8 cellular contexts compared by ENCODE assay signal in the genomic region with DNA sequence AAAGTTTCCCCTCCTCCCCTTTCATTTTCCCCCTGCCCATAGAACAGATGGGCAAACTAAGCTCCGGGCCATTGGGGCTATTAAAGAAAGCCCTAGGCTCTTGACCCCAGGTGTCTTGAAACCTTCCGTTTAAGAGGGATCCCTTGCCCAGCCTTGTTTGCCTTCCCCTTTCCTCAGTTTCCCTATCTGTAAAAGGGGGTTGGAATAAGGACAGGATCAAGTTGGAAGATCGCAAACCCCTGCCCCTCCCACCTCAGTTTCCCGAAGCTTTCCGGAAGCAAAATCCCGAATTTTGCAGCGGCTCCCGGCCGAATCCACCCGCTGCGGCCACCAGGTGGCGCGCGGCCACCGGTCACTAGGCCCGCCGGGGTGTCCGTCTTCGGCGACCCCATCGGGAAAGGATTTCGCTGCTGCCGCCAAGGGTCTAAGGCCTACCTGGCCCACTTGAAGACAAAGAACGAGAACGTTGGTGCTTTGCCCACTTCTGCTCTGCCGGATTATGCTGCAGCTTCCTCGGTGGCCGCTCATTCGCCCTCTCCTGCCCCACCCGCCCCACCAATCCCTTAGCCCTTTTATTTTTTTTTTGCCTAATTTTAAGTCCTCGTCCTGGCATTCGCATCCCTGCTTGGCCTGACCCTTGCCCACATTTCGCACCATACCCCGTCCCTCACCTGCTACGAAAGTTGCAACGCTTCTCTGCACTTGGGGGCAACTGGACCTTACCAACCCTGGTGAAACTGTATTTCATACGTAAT. TPM values are rescaled to one million over a fixed set of nuclear protein-coding genes. Genes with fewer than 3 reads are reported as not detected.
A peak's percentile ranks its signal among the peaks of the same experiment; 100 is the strongest.
DNase-seq lines count a peak whose midpoint lies in the region; ATAC-seq, FAIRE-seq and TF ChIP-seq lines count a peak whose summit lies in the region.

No MANE protein-coding gene starts in this region.

- intact Hi-C loops in endothelial cell of umbilical vein (cut with micrococcal nuclease): loop anchor here (1.0 to 5.0 kb wide), 2 partner anchors 113 to 470 kb away; partner anchors contain the start of gene HSPA5

- POLR2A ChIA-PET in endothelial cell of umbilical vein (lab: Charles Lee): interaction anchor here (0.9 to 1.1 kb wide), 2 partner anchors 80 to 82 kb away, joined by 3 to 4 read pairs; partner anchors contain the start of gene WDR38

- H3K27ac ChIP-seq in endothelial cell of umbilical vein (ENCODE audit: insufficient read depth, low read depth, low read length) (peak overlapping the region; percentile 69), mesenchymal stem cell (ENCODE audit: low read length, poor library complexity, severe bottlenecking) (no peak overlapping the region)

- H3K36me3 ChIP-seq in endothelial cell of umbilical vein (ENCODE audit: control insufficient read depth in 2 of 2, extremely low read depth in 1 of 2, insufficient read depth in 2 of 2, low read length in 2 of 2): no peaks in the 10 kb centered on the region
- no peaks in the 10 kb centered on the region for H3K36me3 ChIP-seq in mesenchymal stem cell (ENCODE audit: control insufficient read depth in 1 of 2, insufficient read depth in 2 of 2, low read depth in 1 of 2, low read length in 2 of 2)

- dilution Hi-C loops in endothelial cell of umbilical vein (cut with MboI; ENCODE audit: extremely low pct_ligation_motif_present, low sequenced_read_pairs): no loop called here

- H3K27ac Mint-ChIP-seq in stimulated activated naive CD8-positive, alpha-beta T cell treated with anti-CD3 and anti-CD28 coated beads, Interleukin-15, amount 100 ng/mL, for 72 hours: peak overlapping the region in 1 of 2 donors; percentile 29

- no peak overlapping the region for H3K14ac ChIP-seq in mesenchymal stem cell (ENCODE audit: low read length in 2 of 2)

- no peak overlapping the region for H2BK15ac ChIP-seq in mesenchymal stem cell (ENCODE audit: low read depth, poor library complexity, severe bottlenecking)

- H4K8ac ChIP-seq in mesenchymal stem cell (ENCODE audit: low read length): no peak overlapping the region

- H3K9me1 ChIP-seq in endothelial cell of umbilical vein (replicated peaks; ENCODE audit: control insufficient read depth, extremely low read depth, insufficient read depth, low read length): no peaks in the 10 kb centered on the region

- H3K27me3 ChIP-seq in endothelial cell of umbilical vein (ENCODE audit: control insufficient read depth in 2 of 2, insufficient read depth in 2 of 2, low read length in 2 of 2): peaks cover 34 to 35% of the 10 kb centered on the region in 2 experiments
- peaks cover 16 to 34% of the 10 kb centered on the region in 2 experiments for H3K27me3 ChIP-seq in mesenchymal stem cell (ENCODE audit: control insufficient read depth in 1 of 2, insufficient read depth in 1 of 2, low read length in 2 of 2)

- H3K4me1 Mint-ChIP-seq in stimulated activated naive CD8-positive, alpha-beta T cell treated with anti-CD3 and anti-CD28 coated beads, Interleukin-15, amount 100 ng/mL, for 72 hours: peaks cover 64% of the 10 kb centered on the region

- peaks cover 85% of the 10 kb centered on the region for H3K27me3 Mint-ChIP-seq in stimulated activated naive CD8-positive, alpha-beta T cell treated with anti-CD3 and anti-CD28 coated beads, Interleukin-15, amount 100 ng/mL, for 72 hours

- H3K23ac ChIP-seq in mesenchymal stem cell (ENCODE audit: low read length in 2 of 2): no peak overlapping the region

- no TSS peak for BruUV-seq in endothelial cell of umbilical vein (replicated peaks; lab: Mats Ljungman, UMichigan)

- FAIRE-seq in endothelial cell of umbilical vein (lab: Jason Lieb, UNC): no peak

- no peak overlapping the region for H4K91ac ChIP-seq in mesenchymal stem cell (ENCODE audit: low read length)

- H3K4me3 Mint-ChIP-seq in stimulated activated naive CD8-positive, alpha-beta T cell treated with anti-CD3 and anti-CD28 coated beads, Interleukin-15, amount 100 ng/mL, for 72 hours: peak overlapping the region; percentile 84 to 97

- H2BK120ac ChIP-seq in mesenchymal stem cell (ENCODE audit: low read depth, low read length): no peak overlapping the region

- DNase-seq in NOMO-1 treated with DMSO at 0.1 percent for 48 hours (lab: John Stamatoyannopoulos, UW; ENCODE audit: unreplicated experiment) (peak; percentile 32), NOMO-1 treated with dmso at 0.1 percent for 144 hours (lab: John Stamatoyannopoulos, UW; ENCODE audit: unreplicated experiment) (no peak), NCI-H146 (lab: John Stamatoyannopoulos, UW) (peak; percentile 49), endothelial cell of umbilical vein (ENCODE audit: low read depth, low spot score) (peak; percentile 67), mesenchymal stem cell (peak; percentile 81)
- peak; percentile 11 for DNase-seq in activated CD4-positive, alpha-beta T cell treated with anti-CD3 and anti-CD28 coated beads, Interleukin-2, amount 50 U/mL, for 1 hour
- peak; percentile 37 to 52 for DNase-seq in stimulated activated naive CD8-positive, alpha-beta T cell treated with anti-CD3 and anti-CD28 coated beads, Interleukin-15, amount 100 ng/mL, for 72 hours

- no peak overlapping the region for H2BK5ac ChIP-seq in mesenchymal stem cell (ENCODE audit: low read depth, low read length, poor library complexity, severe bottlenecking)

- peak; percentile 90 to 97 for TF ChIP-seq CTCF in endothelial cell of umbilical vein (IDR thresholded peaks at IDR 0.05; ENCODE audit: extremely low read depth in 1 of 2, insufficient read depth in 1 of 2, low read depth in 1 of 2, low read length in 2 of 2)

- H2AK5ac ChIP-seq in mesenchymal stem cell (ENCODE audit: low read length, severe bottlenecking): no peak overlapping the region

- WGBS in mesenchymal stem cell: 24% methylated on average over 36 of the region's 37 CpGs

- peaks cover 16% of the 10 kb centered on the region for H3K79me1 ChIP-seq in mesenchymal stem cell (replicated peaks; ENCODE audit: low read length, poor library complexity, severe bottlenecking)

- H2AFZ ChIP-seq in endothelial cell of umbilical vein (ENCODE audit: low read depth, low read length) (peak overlapping the region; percentile 61), mesenchymal stem cell (ENCODE audit: low read depth, low read length) (no peak overlapping the region)

- H3K4me1 ChIP-seq in endothelial cell of umbilical vein (ENCODE audit: control insufficient read depth, extremely low read depth, insufficient read depth, low read length) (peaks cover 13% of the 10 kb centered on the region), mesenchymal stem cell (ENCODE audit: control insufficient read depth, insufficient read depth, low read depth, low read length) (peaks cover 17% of the 10 kb centered on the region)

- TF ChIP-seq POLR2A in endothelial cell of umbilical vein (IDR thresholded peaks at IDR 0.05; ENCODE audit: low read depth, low read length): no peak

- ATAC-seq in stimulated activated naive CD8-positive, alpha-beta T cell treated with anti-CD3 and anti-CD28 coated beads, Interleukin-15, amount 100 ng/mL, for 72 hours: no peak
- ATAC-seq in GM18858 (IDR thresholded peaks at IDR 0.05; ENCODE audit: unreplicated experiment): no peak

- CTCF ChIA-PET in endothelial cell of umbilical vein (lab: Charles Lee): interaction anchor here (0.6 to 11.2 kb wide), 28 partner anchors 8 to 608 kb away, joined by 3 to 967 read pairs (median 5); partner anchors contain the start of genes ARPC5L, RPL35, SCAI and WDR38

- H3K9me3 ChIP-seq in endothelial cell of umbilical vein (replicated peaks; ENCODE audit: control insufficient read depth, insufficient read depth, low read length): no peaks in the 10 kb centered on the region
- H3K9me3 ChIP-seq in mesenchymal stem cell (ENCODE audit: control insufficient read depth, low read length): no peaks in the 10 kb centered on the region

- no peaks in the 10 kb centered on the region for H3K79me2 ChIP-seq in endothelial cell of umbilical vein (ENCODE audit: control insufficient read depth, insufficient read depth, low read length)

- H3K4ac ChIP-seq in mesenchymal stem cell (ENCODE audit: low read depth in 1 of 2, low read length in 2 of 2): no peak overlapping the region

- no peak overlapping the region for H3K18ac ChIP-seq in mesenchymal stem cell (ENCODE audit: low read depth in 1 of 2, low read length in 2 of 2)

- H3K4me3 ChIP-seq in endothelial cell of umbilical vein (replicated peaks in 1 of 3; ENCODE audit: insufficient read depth in 1 of 3, low read depth in 1 of 3, low read length in 3 of 3) (peak overlapping the region; percentile 21 to 54 (median 23)), mesenchymal stem cell (ENCODE audit: insufficient read depth in 1 of 2, low read depth in 1 of 2, low read length in 2 of 2) (peak overlapping the region in 1 of 2 experiments; percentile 86)

- H3K9ac ChIP-seq in endothelial cell of umbilical vein (replicated peaks; ENCODE audit: extremely low read depth, insufficient read depth, low read length) (peak overlapping the region; percentile 67), mesenchymal stem cell (ENCODE audit: low read length) (peak overlapping the region; percentile 93)

- H4K20me1 ChIP-seq in endothelial cell of umbilical vein (replicated peaks; ENCODE audit: control insufficient read depth, extremely low read depth, insufficient read depth, low read length): no peaks in the 10 kb centered on the region

- peak overlapping the region; percentile 77 for H3K4me2 ChIP-seq in endothelial cell of umbilical vein (ENCODE audit: insufficient read depth, low read length)
- peak overlapping the region; percentile 69 for H3K4me2 ChIP-seq in mesenchymal stem cell (ENCODE audit: low read length, poor library complexity, severe bottlenecking)

- H2BK12ac ChIP-seq in mesenchymal stem cell (ENCODE audit: low read length in 2 of 2): no peak overlapping the region

- H3K9me3 Mint-ChIP-seq in stimulated activated naive CD8-positive, alpha-beta T cell treated with anti-CD3 and anti-CD28 coated beads, Interleukin-15, amount 100 ng/mL, for 72 hours: no peaks in the 10 kb centered on the region

RNA-seq across cellular contexts. Expression of gene NR6A1, which starts 0.9 kb away (rescaled TPM):
- total RNA-seq in endothelial cell of umbilical vein: 0.32 and 1.2 TPM in 2 replicates
- polyA plus RNA-seq in endothelial cell of umbilical vein: 0.13 and 0.17 TPM in 2 replicates
- 0.06 and 0.07 TPM in 2 replicates for polyA plus RNA-seq in endothelial cell of umbilical vein (2011; cell fraction: cytosol; rRNA removed)
- 0.66 and 0.91 TPM in 2 replicates for polyA plus RNA-seq in endothelial cell of umbilical vein (2011; cell fraction: nucleus; rRNA removed)
- 0.22 and 0.24 TPM in 2 replicates for polyA plus RNA-seq in endothelial cell of umbilical vein (2012)
- polyA minus RNA-seq in endothelial cell of umbilical vein: 1.6 and 3.2 TPM in 2 replicates
- 3.4 TPM for polyA minus RNA-seq in endothelial cell of umbilical vein (2011; cell fraction: cytosol; rRNA and poly(A)+ RNA removed)
- 0.91 and 1.3 TPM in 2 replicates for polyA minus RNA-seq in endothelial cell of umbilical vein (2011; cell fraction: nucleus; rRNA and poly(A)+ RNA removed)
- polyA plus RNA-seq in mesenchymal stem cell (2013, experiment 1 of 2): 0.66 TPM
- 0.74 TPM for polyA plus RNA-seq in mesenchymal stem cell (2013, experiment 2 of 2)

RNA-seq across cellular contexts. Expression of gene OLFML2A, which starts 4.9 kb away (rescaled TPM):
- 0.32 and 1.1 TPM in 2 replicates for total RNA-seq in endothelial cell of umbilical vein
- polyA plus RNA-seq in endothelial cell of umbilical vein: 0.81 and 0.92 TPM in 2 replicates
- polyA plus RNA-seq in endothelial cell of umbilical vein (2011; cell fraction: cytosol; rRNA removed): 0.30 and 0.42 TPM in 2 replicates
- polyA plus RNA-seq in endothelial cell of umbilical vein (2011; cell fraction: nucleus; rRNA removed): 0.37 and 0.49 TPM in 2 replicates
- polyA plus RNA-seq in endothelial cell of umbilical vein (2012): 0.25 and 0.75 TPM in 2 replicates
- polyA minus RNA-seq in endothelial cell of umbilical vein: 0.44 and 0.55 TPM in 2 replicates
- polyA minus RNA-seq in endothelial cell of umbilical vein (2011; cell fraction: cytosol; rRNA and poly(A)+ RNA removed): 3.0 TPM
- 0.10 and 0.29 TPM in 2 replicates for polyA minus RNA-seq in endothelial cell of umbilical vein (2011; cell fraction: nucleus; rRNA and poly(A)+ RNA removed)
- polyA plus RNA-seq in mesenchymal stem cell (2013, experiment 1 of 2): 14.3 TPM
- polyA plus RNA-seq in mesenchymal stem cell (2013, experiment 2 of 2): 14.4 TPM
